Comparison of ENCODE assay signal across 25 cellular contexts in genomic region chr12:49730050-49730449, GRCh38.
"Had no signal": no experiment of that assay in that cellular context is flagged by ENCODE, and none has a peak within 500 bp of the region (broad histone marks: within the 10 kb centered on the region; RNA-seq: fewer than 3 reads in every experiment).

No MANE protein-coding gene starts in this region.

- H3K9me3 ChIP-seq: colonic mucosa, esophagus muscularis mucosa, esophagus squamous epithelium, gastrocnemius medialis, gastroesophageal sphincter, heart left ventricle, heart right ventricle had no signal

- H3K27me3 ChIP-seq: colonic mucosa, dorsolateral prefrontal cortex, esophagus squamous epithelium, gastrocnemius medialis had no signal

- DNase-seq: colonic mucosa; cortex of kidney; dermis blood vessel endothelial cell; dorsolateral prefrontal cortex; effector CD4-positive, alpha-beta T cell; effector CD8-positive, alpha-beta T cell; effector memory CD4-positive, alpha-beta T cell; effector memory CD8-positive, alpha-beta T cell; endodermal cell; esophagus squamous epithelium; foreskin keratinocyte; foreskin melanocyte; gastrocnemius medialis; glutamatergic neuron; head of caudate nucleus; heart left ventricle; heart right ventricle had no signal

- H3K4me1 ChIP-seq: colonic mucosa, esophagus muscularis mucosa, esophagus squamous epithelium, foreskin keratinocyte, gastrocnemius medialis, gastroesophageal sphincter, heart left ventricle, heart right ventricle had no signal

- H3K4me3 ChIP-seq: colonic mucosa, coronary artery, dorsolateral prefrontal cortex, esophagus muscularis mucosa, esophagus squamous epithelium, gastrocnemius medialis, gastroesophageal sphincter, heart left ventricle, heart right ventricle had no signal

- ATAC-seq: effector memory CD8-positive, alpha-beta T cell; foreskin keratinocyte; gastrocnemius medialis; gastroesophageal sphincter; heart left ventricle; heart right ventricle had no signal

- H3K27ac ChIP-seq: colonic mucosa, coronary artery, dorsolateral prefrontal cortex, epithelial cell of prostate, esophagus muscularis mucosa, esophagus squamous epithelium, foreskin keratinocyte, gastrocnemius medialis, gastroesophageal sphincter, heart left ventricle, heart right ventricle had no signal

- H3K36me3 ChIP-seq: colonic mucosa, esophagus muscularis mucosa, esophagus squamous epithelium, gastrocnemius medialis, gastroesophageal sphincter, heart left ventricle, heart right ventricle had no signal

- FAIRE-seq: colon, endometrium, endothelial cell of umbilical vein, frontal cortex had no signal
